ENCODE assay signal across 1 cellular context in genomic region chr5:138360941-138361452, GRCh38.
TF ChIP-seq lines count a peak whose summit lies in the region.

No MANE protein-coding gene starts in this region.

TF ChIP-seq in GM23338, 12 proteins besides CTCF, POLR2A, EP300 and RAD21 (continued from another document):
- TF ChIP-seq, protein P1, sequence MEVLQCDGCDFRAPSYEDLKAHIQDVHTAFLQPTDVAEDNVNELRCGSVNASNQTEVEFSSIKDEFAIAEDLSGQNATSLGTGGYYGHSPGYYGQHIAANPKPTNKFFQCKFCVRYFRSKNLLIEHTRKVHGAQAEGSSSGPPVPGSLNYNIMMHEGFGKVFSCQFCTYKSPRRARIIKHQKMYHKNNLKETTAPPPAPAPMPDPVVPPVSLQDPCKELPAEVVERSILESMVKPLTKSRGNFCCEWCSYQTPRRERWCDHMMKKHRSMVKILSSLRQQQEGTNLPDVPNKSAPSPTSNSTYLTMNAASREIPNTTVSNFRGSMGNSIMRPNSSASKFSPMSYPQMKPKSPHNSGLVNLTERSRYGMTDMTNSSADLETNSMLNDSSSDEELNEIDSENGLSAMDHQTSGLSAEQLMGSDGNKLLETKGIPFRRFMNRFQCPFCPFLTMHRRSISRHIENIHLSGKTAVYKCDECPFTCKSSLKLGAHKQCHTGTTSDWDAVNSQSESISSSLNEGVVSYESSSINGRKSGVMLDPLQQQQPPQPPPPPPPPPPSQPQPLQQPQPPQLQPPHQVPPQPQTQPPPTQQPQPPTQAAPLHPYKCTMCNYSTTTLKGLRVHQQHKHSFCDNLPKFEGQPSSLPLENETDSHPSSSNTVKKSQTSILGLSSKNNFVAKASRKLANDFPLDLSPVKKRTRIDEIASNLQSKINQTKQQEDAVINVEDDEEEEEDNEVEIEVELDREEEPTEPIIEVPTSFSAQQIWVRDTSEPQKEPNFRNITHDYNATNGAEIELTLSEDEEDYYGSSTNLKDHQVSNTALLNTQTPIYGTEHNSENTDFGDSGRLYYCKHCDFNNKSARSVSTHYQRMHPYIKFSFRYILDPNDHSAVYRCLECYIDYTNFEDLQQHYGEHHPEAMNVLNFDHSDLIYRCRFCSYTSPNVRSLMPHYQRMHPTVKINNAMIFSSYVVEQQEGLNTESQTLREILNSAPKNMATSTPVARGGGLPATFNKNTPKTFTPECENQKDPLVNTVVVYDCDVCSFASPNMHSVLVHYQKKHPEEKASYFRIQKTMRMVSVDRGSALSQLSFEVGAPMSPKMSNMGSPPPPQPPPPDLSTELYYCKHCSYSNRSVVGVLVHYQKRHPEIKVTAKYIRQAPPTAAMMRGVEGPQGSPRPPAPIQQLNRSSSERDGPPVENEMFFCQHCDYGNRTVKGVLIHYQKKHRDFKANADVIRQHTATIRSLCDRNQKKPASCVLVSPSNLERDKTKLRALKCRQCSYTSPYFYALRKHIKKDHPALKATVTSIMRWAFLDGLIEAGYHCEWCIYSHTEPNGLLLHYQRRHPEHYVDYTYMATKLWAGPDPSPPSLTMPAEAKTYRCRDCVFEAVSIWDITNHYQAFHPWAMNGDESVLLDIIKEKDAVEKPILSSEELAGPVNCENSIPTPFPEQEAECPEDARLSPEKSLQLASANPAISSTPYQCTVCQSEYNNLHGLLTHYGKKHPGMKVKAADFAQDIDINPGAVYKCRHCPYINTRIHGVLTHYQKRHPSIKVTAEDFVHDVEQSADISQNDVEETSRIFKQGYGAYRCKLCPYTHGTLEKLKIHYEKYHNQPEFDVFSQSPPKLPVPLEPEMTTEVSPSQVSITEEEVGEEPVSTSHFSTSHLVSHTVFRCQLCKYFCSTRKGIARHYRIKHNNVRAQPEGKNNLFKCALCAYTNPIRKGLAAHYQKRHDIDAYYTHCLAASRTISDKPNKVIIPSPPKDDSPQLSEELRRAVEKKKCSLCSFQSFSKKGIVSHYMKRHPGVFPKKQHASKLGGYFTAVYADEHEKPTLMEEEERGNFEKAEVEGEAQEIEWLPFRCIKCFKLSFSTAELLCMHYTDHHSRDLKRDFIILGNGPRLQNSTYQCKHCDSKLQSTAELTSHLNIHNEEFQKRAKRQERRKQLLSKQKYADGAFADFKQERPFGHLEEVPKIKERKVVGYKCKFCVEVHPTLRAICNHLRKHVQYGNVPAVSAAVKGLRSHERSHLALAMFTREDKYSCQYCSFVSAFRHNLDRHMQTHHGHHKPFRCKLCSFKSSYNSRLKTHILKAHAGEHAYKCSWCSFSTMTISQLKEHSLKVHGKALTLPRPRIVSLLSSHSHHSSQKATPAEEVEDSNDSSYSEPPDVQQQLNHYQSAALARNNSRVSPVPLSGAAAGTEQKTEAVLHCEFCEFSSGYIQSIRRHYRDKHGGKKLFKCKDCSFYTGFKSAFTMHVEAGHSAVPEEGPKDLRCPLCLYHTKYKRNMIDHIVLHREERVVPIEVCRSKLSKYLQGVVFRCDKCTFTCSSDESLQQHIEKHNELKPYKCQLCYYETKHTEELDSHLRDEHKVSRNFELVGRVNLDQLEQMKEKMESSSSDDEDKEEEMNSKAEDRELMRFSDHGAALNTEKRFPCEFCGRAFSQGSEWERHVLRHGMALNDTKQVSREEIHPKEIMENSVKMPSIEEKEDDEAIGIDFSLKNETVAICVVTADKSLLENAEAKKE (CRISPR knock-in tag; IDR thresholded peaks at IDR 0.05), result no peak
- TF ChIP-seq REST (IDR thresholded peaks at IDR 0.05; ENCODE audit: unreplicated experiment) (no peak), JUNB (IDR thresholded peaks at IDR 0.05; ENCODE audit: unreplicated experiment) (no peak), CREB1 (CRISPR knock-in tag; IDR thresholded peaks at IDR 0.05; ENCODE audit: low read depth) (no peak)
